Comparison of ENCODE assay signal across 8 cellular contexts in genomic region chr21:31180256-31181088, GRCh38.
A peak's percentile ranks its signal among the peaks of the same experiment; 100 is the strongest.
DNase-seq lines count a peak whose midpoint lies in the region; ATAC-seq, FAIRE-seq and TF ChIP-seq lines count a peak whose summit lies in the region.

No MANE protein-coding gene starts in this region.

- POLR2A ChIA-PET in SK-N-SH (lab: Yijun Ruan, JAX) (interaction anchor here (1.2 kb wide), 1 partner anchor 28 kb away, joined by 3 read pairs; no protein-coding TSS in a partner anchor), endothelial cell of umbilical vein (lab: Charles Lee) (no interaction called here)

- WGBS in SK-N-SH (ENCODE audit: low lambda C conversion rate), result 16% methylated on average over 5 of the region's 5 CpGs

- DNase-seq in NCI-H345 (lab: John Stamatoyannopoulos, UW) (peak; percentile 17), NCI-H345 treated with DMSO at 0.1 percent for 48 hours (lab: John Stamatoyannopoulos, UW; ENCODE audit: unreplicated experiment) (no peak), SK-N-SH (peak; percentile 68), endothelial cell of umbilical vein (ENCODE audit: low read depth, low spot score) (peak; percentile 39), nephron progenitor cell (no peak), immature natural killer cell (no peak)

- no peaks in the 10 kb centered on the region for H3K36me3 ChIP-seq in KMS-11 (ENCODE audit: insufficient read depth)
- H3K36me3 ChIP-seq in SK-N-SH (replicated peaks in 1 of 2; ENCODE audit: control insufficient read depth in 1 of 2, insufficient read depth in 2 of 2, low read length in 1 of 2), result no peaks in the 10 kb centered on the region
- H3K36me3 ChIP-seq in endothelial cell of umbilical vein (ENCODE audit: control insufficient read depth in 2 of 2, extremely low read depth in 1 of 2, insufficient read depth in 2 of 2, low read length in 2 of 2), result no peaks in the 10 kb centered on the region

- no peak for TF ChIP-seq EP300 in SK-N-SH (IDR thresholded peaks at IDR 0.05; ENCODE audit: borderline replicate concordance in 1 of 2, low read depth in 1 of 2, low read length in 1 of 2)

- H3K9me3 ChIP-seq in SK-N-SH, result no peaks in the 10 kb centered on the region
- no peaks in the 10 kb centered on the region for H3K9me3 ChIP-seq in endothelial cell of umbilical vein (replicated peaks; ENCODE audit: control insufficient read depth, insufficient read depth, low read length)

- no peak overlapping the region for H3K27ac ChIP-seq in KMS-11
- H3K27ac ChIP-seq in SK-N-SH (ENCODE audit: low read depth in 2 of 2, low read length in 1 of 2), result peak overlapping the region in 1 of 2 experiments; percentile 36; a peak in 2 of 4 replicates
- no peak overlapping the region for H3K27ac ChIP-seq in endothelial cell of umbilical vein (ENCODE audit: insufficient read depth, low read depth, low read length)

- FAIRE-seq in endothelial cell of umbilical vein (lab: Jason Lieb, UNC), result no peak

- dilution Hi-C loops in endothelial cell of umbilical vein (cut with MboI; ENCODE audit: extremely low pct_ligation_motif_present, low sequenced_read_pairs), result no loop called here

- H3K4me3 Mint-ChIP-seq in nephron progenitor cell, result no peak overlapping the region
- no peak overlapping the region for H3K4me3 Mint-ChIP-seq in immature natural killer cell

- ATAC-seq in GM21528 (IDR thresholded peaks at IDR 0.05; ENCODE audit: low FRiP score, unreplicated experiment), result no peak

- BruUV-seq in endothelial cell of umbilical vein (replicated peaks; lab: Mats Ljungman, UMichigan), result no TSS peak

- TF ChIP-seq POLR2A in endothelial cell of umbilical vein (IDR thresholded peaks at IDR 0.05; ENCODE audit: low read depth, low read length), result no peak

- H3K27ac Mint-ChIP-seq in nephron progenitor cell (peak overlapping the region; percentile 9), immature natural killer cell (no peak overlapping the region)

- H3K79me2 ChIP-seq in KMS-11 (ENCODE audit: insufficient read depth, low read depth) (no peaks in the 10 kb centered on the region), SK-N-SH (ENCODE audit: insufficient read depth) (no peaks in the 10 kb centered on the region), endothelial cell of umbilical vein (ENCODE audit: control insufficient read depth, insufficient read depth, low read length) (no peaks in the 10 kb centered on the region)

- H3K9me3 Mint-ChIP-seq in nephron progenitor cell, result no peaks in the 10 kb centered on the region
- H3K9me3 Mint-ChIP-seq in immature natural killer cell, result no peaks in the 10 kb centered on the region

- no peak overlapping the region for H2AFZ ChIP-seq in KMS-11 (ENCODE audit: low read depth)
- H2AFZ ChIP-seq in SK-N-SH (ENCODE audit: low read depth), result no peak overlapping the region
- H2AFZ ChIP-seq in endothelial cell of umbilical vein (ENCODE audit: low read depth, low read length), result no peak overlapping the region

- H3K4me3 ChIP-seq in KMS-11 (IDR thresholded peaks at IDR 0.05; ENCODE audit: insufficient read depth, low read depth, low read length) (no peak overlapping the region), SK-N-SH (ENCODE audit: low read depth in 2 of 2, low read length in 1 of 2) (no peak overlapping the region), endothelial cell of umbilical vein (replicated peaks in 1 of 3; ENCODE audit: insufficient read depth in 1 of 3, low read depth in 1 of 3, low read length in 3 of 3) (no peak overlapping the region)

- H3K27me3 Mint-ChIP-seq in nephron progenitor cell (ENCODE audit: low read depth, poor library complexity) (no peaks in the 10 kb centered on the region), immature natural killer cell (ENCODE audit: low read depth in 3 of 3) (peaks cover 0 to 6% (median 0%) of the 10 kb centered on the region in 3 donors)

- H3K9me1 ChIP-seq in endothelial cell of umbilical vein (replicated peaks; ENCODE audit: control insufficient read depth, extremely low read depth, insufficient read depth, low read length), result no peaks in the 10 kb centered on the region

- H3K4me2 ChIP-seq in KMS-11 (no peak overlapping the region), SK-N-SH (no peak overlapping the region), endothelial cell of umbilical vein (ENCODE audit: insufficient read depth, low read length) (no peak overlapping the region)

- peak; percentile 76 for TF ChIP-seq CTCF in KMS-11 (conservative IDR thresholded peaks at IDR 0.05; ENCODE audit: low read depth, low read length)
- peak; percentile 78 for TF ChIP-seq CTCF in SK-N-SH (IDR thresholded peaks at IDR 0.05)
- TF ChIP-seq CTCF in endothelial cell of umbilical vein (IDR thresholded peaks at IDR 0.05; ENCODE audit: extremely low read depth in 1 of 2, insufficient read depth in 1 of 2, low read depth in 1 of 2, low read length in 2 of 2), result peak; percentile 20 to 32
- peak; percentile 59 for TF ChIP-seq CTCF in nephron progenitor cell (IDR thresholded peaks at IDR 0.05)

- CTCF ChIA-PET in SK-N-SH (lab: Yijun Ruan, JAX), result interaction anchor here (0.6 to 7.8 kb wide), 32 partner anchors 10 to 1866 kb away, joined by 3 to 139 read pairs (median 4); no protein-coding TSS in a partner anchor
- CTCF ChIA-PET in endothelial cell of umbilical vein (lab: Charles Lee), result interaction anchor here (1.1 to 3.1 kb wide), 3 partner anchors 10 to 82 kb away, joined by 3 to 31 read pairs (median 5); no protein-coding TSS in a partner anchor

- H3K9me2 ChIP-seq in SK-N-SH, result no peaks in the 10 kb centered on the region

- H3K4me1 ChIP-seq in KMS-11 (ENCODE audit: low read depth, poor library complexity, severe bottlenecking) (no peaks in the 10 kb centered on the region), SK-N-SH (ENCODE audit: control insufficient read depth in 1 of 2, insufficient read depth in 2 of 2, low read depth in 1 of 2, low read length in 1 of 2) (peaks cover 0 to 30% of the 10 kb centered on the region in 2 experiments; a peak in 2 of 4 replicates), endothelial cell of umbilical vein (ENCODE audit: control insufficient read depth, extremely low read depth, insufficient read depth, low read length) (no peaks in the 10 kb centered on the region)

- H3K36me3 Mint-ChIP-seq in nephron progenitor cell (ENCODE audit: low read depth), result peaks cover 39% of the 10 kb centered on the region
- peaks cover 0 to 19% (median 0%) of the 10 kb centered on the region in 3 donors for H3K36me3 Mint-ChIP-seq in immature natural killer cell

- TF ChIP-seq RAD21 in SK-N-SH (IDR thresholded peaks at IDR 0.05; ENCODE audit: low read length), result peak; percentile 87

- H3F3A ChIP-seq in SK-N-SH (replicated peaks; ENCODE audit: insufficient read depth), result no peaks in the 10 kb centered on the region

- H4K20me1 ChIP-seq in KMS-11 (ENCODE audit: insufficient read depth) (no peaks in the 10 kb centered on the region), SK-N-SH (ENCODE audit: insufficient read depth) (no peaks in the 10 kb centered on the region), endothelial cell of umbilical vein (replicated peaks; ENCODE audit: control insufficient read depth, extremely low read depth, insufficient read depth, low read length) (no peaks in the 10 kb centered on the region)

- H3K9ac ChIP-seq in KMS-11, result no peak overlapping the region
- no peak overlapping the region for H3K9ac ChIP-seq in SK-N-SH
- no peak overlapping the region for H3K9ac ChIP-seq in endothelial cell of umbilical vein (replicated peaks; ENCODE audit: extremely low read depth, insufficient read depth, low read length)

- peaks cover 29% of the 10 kb centered on the region for H3K4me1 Mint-ChIP-seq in nephron progenitor cell
- H3K4me1 Mint-ChIP-seq in immature natural killer cell, result peaks cover 3 to 9% of the 10 kb centered on the region in 2 donors

- H3K27me3 ChIP-seq in KMS-11 (ENCODE audit: insufficient read depth, low read depth) (no peaks in the 10 kb centered on the region), SK-N-SH (ENCODE audit: insufficient read depth) (no peaks in the 10 kb centered on the region), endothelial cell of umbilical vein (ENCODE audit: control insufficient read depth in 2 of 2, insufficient read depth in 2 of 2, low read length in 2 of 2) (no peaks in the 10 kb centered on the region)

- intact Hi-C loops in endothelial cell of umbilical vein (cut with micrococcal nuclease), result loop anchor here (1.0 kb wide), 1 partner anchor 82 kb away; no protein-coding TSS in a partner anchor

TF ChIP-seq in SK-N-SH, 30 proteins besides CTCF, POLR2A, EP300 and RAD21:
- TF ChIP-seq NRF1 (IDR thresholded peaks at IDR 0.05; ENCODE audit: low read depth, low read length) (no peak), SMC3 (IDR thresholded peaks at IDR 0.05; ENCODE audit: low read depth, low read length) (peak; percentile 73)

TF ChIP-seq in endothelial cell of umbilical vein, 7 proteins besides CTCF, POLR2A, EP300 and RAD21:
- TF ChIP-seq GATA2 (IDR thresholded peaks at IDR 0.05; ENCODE audit: insufficient read depth, insufficient read length, low read depth, low read length) (no peak), EZH2 (IDR thresholded peaks at IDR 0.05; ENCODE audit: borderline replicate concordance, low read depth, low read length, severe bottlenecking) (no peak), POLR2AphosphoS5 (IDR thresholded peaks at IDR 0.05; ENCODE audit: insufficient read depth, low read depth, low read length) (no peak), MAX (IDR thresholded peaks at IDR 0.05; ENCODE audit: insufficient read depth, insufficient read length) (no peak), FOS (IDR thresholded peaks at IDR 0.05; ENCODE audit: borderline replicate concordance, insufficient read depth, low read length) (no peak), MYC (IDR thresholded peaks at IDR 0.05; ENCODE audit: low read depth, low read length) (no peak), JUN (IDR thresholded peaks at IDR 0.05; ENCODE audit: borderline replicate concordance, insufficient read depth, insufficient read length, low read depth) (no peak)

Comparison
In these comparisons a context has a peak if more than half of its experiments do, and no peak if none do; other contexts are left out.
1. DNase-seq: peak in NCI-H345 (single experiment), SK-N-SH (single experiment) and endothelial cell of umbilical vein (single experiment); none in NCI-H345 treated with DMSO at 0.1 percent for 48 hours (single experiment), nephron progenitor cell (single experiment) and immature natural killer cell (0 of 3).
2. CTCF ChIP-seq: peak in every context shown above with its lines; median percentile 78 in SK-N-SH; 76 in KMS-11; 59 in nephron progenitor cell; 26 in endothelial cell of umbilical vein.